11 cellular contexts compared by ENCODE assay signal in genomic region chr6:49796842-49797455, GRCh38. TPM values are rescaled to one million over a fixed set of nuclear protein-coding genes. Genes with fewer than 3 reads are reported as not detected.
DNase-seq lines count a peak whose midpoint lies in the region; ATAC-seq and TF ChIP-seq lines count a peak whose summit lies in the region.
"Not testable (repeated sequence)": the region's sequence is repeated elsewhere in the genome, so short reads cannot be mapped to it uniquely, and the experiment has no call there.
"Had no signal": no experiment of that assay in that cellular context is flagged by ENCODE, and none has a peak within 500 bp of the region (broad histone marks: within the 10 kb centered on the region; RNA-seq: fewer than 3 reads in every experiment).

No MANE protein-coding gene starts in this region.

- intact Hi-C loops in Caco-2 (cut with micrococcal nuclease; ENCODE audit: unreplicated experiment), result not testable (repeated sequence)

- H3K4me1 ChIP-seq in Caco-2; RWPE2 (ENCODE audit: insufficient read depth, poor library complexity, severe bottlenecking); iPS DF 6.9 (ENCODE audit: control insufficient read depth, insufficient read depth, low read length): not testable (repeated sequence)

- H3K36me3 ChIP-seq in Caco-2 (ENCODE audit: control insufficient read depth, insufficient read depth, low read length); H7 (replicated peaks; ENCODE audit: control insufficient read depth, insufficient read depth, low read length); RWPE2 (ENCODE audit: low read depth); iPS DF 6.9 (ENCODE audit: control insufficient read depth, insufficient read depth, low read length): not testable (repeated sequence)

- peak; percentile 21 to 35 for DNase-seq in Caco-2
- not testable (repeated sequence) for DNase-seq in H7; RWPE2 (ENCODE audit: low spot score); iPS DF 6.9 (ENCODE audit: low read depth, low spot score)
- peak; percentile 45 for DNase-seq in NCI-H1105 (lab: John Stamatoyannopoulos, UW)
- DNase-seq in NCI-H526 (lab: John Stamatoyannopoulos, UW), result peak; percentile 59

- CTCF ChIA-PET in Caco-2 (lab: Charles Lee), result not testable (repeated sequence)

- not testable (repeated sequence) for H3K27ac Mint-ChIP-seq in Caco-2 (ENCODE audit: unreplicated experiment); nephron

- not testable (repeated sequence) for TF ChIP-seq CTCF in Caco-2 (IDR thresholded peaks at IDR 0.05; ENCODE audit: insufficient read depth in 1 of 2, low read depth in 1 of 2, low read length in 1 of 2, severe bottlenecking in 1 of 2, unreplicated experiment in 1 of 2); RWPE2 (IDR thresholded peaks at IDR 0.05; ENCODE audit: poor library complexity, severe bottlenecking); nephron (IDR thresholded peaks at IDR 0.05; ENCODE audit: unreplicated experiment in 3 of 3)

- no CpG with 5 or more reads among the region's 21 CpGs for WGBS in iPS DF 6.9 (ENCODE audit: insufficient coverage, insufficient read length)

- H3K4me3 ChIP-seq in Caco-2 (ENCODE audit: low read depth, low read length) (peak overlapping the region; percentile 22), H7 (ENCODE audit: insufficient read depth, low read depth, low read length) (peak overlapping the region; percentile 44), RWPE2 (ENCODE audit: severe bottlenecking) (peak overlapping the region; percentile 18), iPS DF 6.9 (ENCODE audit: low read length) (peak overlapping the region; percentile 46; the same call in 1 of the 2 replicates)

- not testable (repeated sequence) for H3K4me1 Mint-ChIP-seq in Caco-2 (ENCODE audit: low read depth, unreplicated experiment); nephron

- H3K4me3 Mint-ChIP-seq in Caco-2 (ENCODE audit: unreplicated experiment), result peak overlapping the region; percentile 86
- peak overlapping the region; percentile 29 to 68 (median 59) for H3K4me3 Mint-ChIP-seq in nephron

- POLR2A ChIA-PET in Caco-2 (lab: Charles Lee), result not testable (repeated sequence)

- BruUV-seq in Caco-2 (replicated peaks; lab: Mats Ljungman, UMichigan), result not testable (repeated sequence)

- H3K27me3 Mint-ChIP-seq in Caco-2 (ENCODE audit: insufficient read depth, unreplicated experiment); nephron (ENCODE audit: low read depth): not testable (repeated sequence)

- not testable (repeated sequence) for H3K27me3 ChIP-seq in Caco-2 (replicated peaks; ENCODE audit: control insufficient read depth, insufficient read depth, low read length); H7 (ENCODE audit: control insufficient read depth, insufficient read depth, low read length); RWPE2 (ENCODE audit: insufficient read depth, poor library complexity, severe bottlenecking); iPS DF 6.9 (ENCODE audit: control insufficient read depth, insufficient read depth, low read length)

- not testable (repeated sequence) for H3K27ac ChIP-seq in RWPE2 (ENCODE audit: poor library complexity, severe bottlenecking); iPS DF 6.9 (ENCODE audit: low read length)

- H3K9me3 ChIP-seq in Caco-2; RWPE2 (ENCODE audit: severe bottlenecking); iPS DF 6.9 (ENCODE audit: control insufficient read depth, insufficient read depth, low read length): not testable (repeated sequence)

- H3K9me3 Mint-ChIP-seq in Caco-2 (ENCODE audit: unreplicated experiment); nephron: not testable (repeated sequence)

- H3K36me3 Mint-ChIP-seq in Caco-2 (ENCODE audit: insufficient read depth, unreplicated experiment); nephron (ENCODE audit: low read depth): not testable (repeated sequence)

- not testable (repeated sequence) for ATAC-seq in RWPE2 (ENCODE audit: low read depth)

RNA-seq across cellular contexts. Expression of gene PGK2, which starts 9.9 kb away (rescaled TPM):
- total RNA-seq in Caco-2 (2022), result not detected in 2 replicates
- total RNA-seq in H7 (2014; rRNA removed; shearing (Covaris generic)), result not detected in 2 replicates
- total RNA-seq: A673; CD4-positive, alpha-beta memory T cell; HT1080; T-cell had no signal

RNA-seq across cellular contexts. Expression of gene CRISP3, which starts 52.8 kb away (rescaled TPM):
- not detected in 2 replicates for total RNA-seq in Caco-2 (2022)
- not detected in 2 replicates for total RNA-seq in H7 (2014; rRNA removed; shearing (Covaris generic))
- total RNA-seq: A673; CD4-positive, alpha-beta memory T cell; HT1080; T-cell had no signal
